Comparison of ENCODE assay signal across 8 cellular contexts in genomic region chr6:136790411-136791295, GRCh38. TPM values are rescaled to one million over a fixed set of nuclear protein-coding genes. Genes with fewer than 3 reads are reported as not detected.
A peak's percentile ranks its signal among the peaks of the same experiment; 100 is the strongest.
DNase-seq lines count a peak whose midpoint lies in the region; FAIRE-seq and TF ChIP-seq lines count a peak whose summit lies in the region.

No MANE protein-coding gene starts in this region.

- peak overlapping the region; percentile 82 to 97 (median 92) for H3K4me2 ChIP-seq in BLaER1 treated with 17β-estradiol and CSF1 and Interleukin-3, amounts not matched to agents 10 nM and 100 nM
- peak overlapping the region; percentile 62 for H3K4me2 ChIP-seq in MM.1S (ENCODE audit: low read depth, low read length)

- peaks cover 0 to 39% (median 0%) of the 10 kb centered on the region in 11 experiments; a peak in 4 of 22 replicates for H4K20me1 ChIP-seq in BLaER1 treated with 17β-estradiol and CSF1 and Interleukin-3, amounts not matched to agents 10 nM and 100 nM
- no peaks in the 10 kb centered on the region; the same call in 1 of the 2 replicates for H4K20me1 ChIP-seq in MM.1S (ENCODE audit: insufficient read depth, low read length)

- H3K4me1 Mint-ChIP-seq in nephron: peaks cover 17% of the 10 kb centered on the region

- no peaks in the 10 kb centered on the region for H3K9me2 ChIP-seq in MM.1S (replicated peaks; ENCODE audit: insufficient read depth, low read length)

- peak overlapping the region; percentile 77 to 99 (median 84) for H3K4me3 ChIP-seq in BLaER1 treated with 17β-estradiol and CSF1 and Interleukin-3, amounts not matched to agents 10 nM and 100 nM
- H3K4me3 ChIP-seq in MM.1S (ENCODE audit: low read length) (peak overlapping the region; percentile 97), colonic mucosa (peak overlapping the region; percentile 90)

- no peaks in the 10 kb centered on the region for H3K27me3 ChIP-seq in BLaER1 treated with 17β-estradiol and CSF1 and Interleukin-3, amounts not matched to agents 10 nM and 100 nM
- no peaks in the 10 kb centered on the region for H3K27me3 ChIP-seq in MM.1S (replicated peaks; ENCODE audit: insufficient read depth, low read length)
- no peaks in the 10 kb centered on the region for H3K27me3 ChIP-seq in colonic mucosa

- no peaks in the 10 kb centered on the region for H3K36me3 Mint-ChIP-seq in nephron (ENCODE audit: low read depth)

- peaks cover 56% of the 10 kb centered on the region for H3K79me2 ChIP-seq in MM.1S (ENCODE audit: low read length)

- H3K36me3 ChIP-seq in BLaER1 treated with 17β-estradiol and CSF1 and Interleukin-3, amounts not matched to agents 10 nM and 100 nM: peaks cover 0 to 39% (median 14%) of the 10 kb centered on the region in 11 experiments; a peak in 16 of 22 replicates
- H3K36me3 ChIP-seq in MM.1S (replicated peaks; ENCODE audit: insufficient read depth, low read length) (no peaks in the 10 kb centered on the region), colonic mucosa (no peaks in the 10 kb centered on the region)

- H3K27ac ChIP-seq in BLaER1 treated with 17β-estradiol and CSF1 and Interleukin-3, amounts not matched to agents 10 nM and 100 nM: peak overlapping the region; percentile 73 to 92 (median 90); a peak in 19 of 22 replicates
- H3K27ac ChIP-seq in MM.1S (ENCODE audit: low read length) (peak overlapping the region; percentile 76; the same call in 1 of the 2 replicates), colonic mucosa (peak overlapping the region; percentile 98)

- peak overlapping the region; percentile 21 to 45 (median 36) for H3K27ac Mint-ChIP-seq in nephron

- peak overlapping the region; percentile 84 to 91 (median 86) for H3K4me3 Mint-ChIP-seq in nephron

- H3K4me1 ChIP-seq in BLaER1 treated with 17β-estradiol and CSF1 and Interleukin-3, amounts not matched to agents 10 nM and 100 nM: peaks cover 34 to 63% (median 58%) of the 10 kb centered on the region in 10 experiments
- peaks cover 22% of the 10 kb centered on the region for H3K4me1 ChIP-seq in MM.1S (ENCODE audit: low read length)
- H3K4me1 ChIP-seq in colonic mucosa: peaks cover 2% of the 10 kb centered on the region

- H3K9me3 ChIP-seq in BLaER1 treated with 17β-estradiol and CSF1 and Interleukin-3, amounts not matched to agents 10 nM and 100 nM (replicated peaks in 1 of 11): peaks cover 0 to 28% (median 6%) of the 10 kb centered on the region in 11 experiments; a peak in 9 of 22 replicates
- H3K9me3 ChIP-seq in MM.1S (replicated peaks; ENCODE audit: insufficient read depth, low read length): no peaks in the 10 kb centered on the region
- no peaks in the 10 kb centered on the region for H3K9me3 ChIP-seq in colonic mucosa

- peaks cover 44% of the 10 kb centered on the region for H3K27me3 Mint-ChIP-seq in nephron (ENCODE audit: low read depth)

- H2AFZ ChIP-seq in MM.1S (ENCODE audit: low read length): peak overlapping the region; percentile 87; the same call in 1 of the 2 replicates

- H3K9ac ChIP-seq in BLaER1 treated with 17β-estradiol and CSF1 and Interleukin-3, amounts not matched to agents 10 nM and 100 nM: peak overlapping the region; percentile 76 to 94 (median 88)
- H3K9ac ChIP-seq in MM.1S (ENCODE audit: low read length) (peak overlapping the region; percentile 72), colonic mucosa (ENCODE audit: low read depth in 2 of 2, low read length in 2 of 2) (peak overlapping the region in 1 of 2 donors; percentile 96)

- no peak for DNase-seq in MM.1S
- DNase-seq in colonic mucosa: no peak
- DNase-seq in NK-92 (lab: John Stamatoyannopoulos, UW; ENCODE audit: unreplicated experiment): no peak
- DNase-seq in NCI-H2227 (lab: John Stamatoyannopoulos, UW; ENCODE audit: unreplicated experiment): no peak
- no peak for DNase-seq in NCI-H774 (lab: John Stamatoyannopoulos, UW)
- no peak for DNase-seq in urothelium cell line (ENCODE audit: low spot score)

- intact Hi-C loops in colonic mucosa (cut with DNase I): loop anchor here (5.0 kb wide), 1 partner anchor 208 kb away; no protein-coding TSS in a partner anchor

- TF ChIP-seq CTCF in MM.1S (IDR thresholded peaks at IDR 0.05; ENCODE audit: low read length): no peak
- no peak for TF ChIP-seq CTCF in colonic mucosa (IDR thresholded peaks at IDR 0.05)
- no peak for TF ChIP-seq CTCF in nephron (IDR thresholded peaks at IDR 0.05; ENCODE audit: unreplicated experiment in 3 of 3)

- no peak for FAIRE-seq in urothelium cell line (lab: Jason Lieb, UNC)

- H3K9me3 Mint-ChIP-seq in nephron: no peaks in the 10 kb centered on the region

- peaks cover 21% of the 10 kb centered on the region for H3F3A ChIP-seq in MM.1S (ENCODE audit: insufficient read depth, low read length)

RNA-seq across cellular contexts. Expression of gene MAP3K5, which starts 1.6 kb away (rescaled TPM):
- total RNA-seq in colonic mucosa: 10 to 100 TPM; 15.3 to 17.1 TPM

RNA-seq across cellular contexts. Expression of gene PEX7, which starts 31.7 kb away (rescaled TPM):
- 10 to 100 TPM; 11.3 to 12.7 TPM for total RNA-seq in colonic mucosa
